Comparison of ENCODE assay signal across 14 cellular contexts in genomic region chr20:36852187-36852586, GRCh38. TPM values are rescaled to one million over a fixed set of nuclear protein-coding genes. Genes with fewer than 3 reads are reported as not detected.
DNase-seq lines count a peak whose midpoint lies in the region; ATAC-seq and TF ChIP-seq lines count a peak whose summit lies in the region.
"Had no signal": no experiment of that assay in that cellular context is flagged by ENCODE, and none has a peak within 500 bp of the region (broad histone marks: within the 10 kb centered on the region; RNA-seq: fewer than 3 reads in every experiment).

No MANE protein-coding gene starts in this region.

- no peak overlapping the region for H2AFZ ChIP-seq in fibroblast of lung (ENCODE audit: low read length)
- H2AFZ ChIP-seq in parathyroid adenoma, result no peak overlapping the region

- H3K4me2 ChIP-seq in fibroblast of lung (ENCODE audit: extremely low read depth, insufficient read depth, low read length), result peak overlapping the region; percentile 54
- no peak overlapping the region for H3K4me2 ChIP-seq in parathyroid adenoma (ENCODE audit: low read length)

- no peaks in the 10 kb centered on the region for H3K9me3 ChIP-seq in MG63
- peaks cover 1% of the 10 kb centered on the region for H3K9me3 ChIP-seq in fibroblast of lung (ENCODE audit: control insufficient read depth, insufficient read depth, low read depth, low read length)
- no peaks in the 10 kb centered on the region for H3K9me3 ChIP-seq in parathyroid adenoma (ENCODE audit: control insufficient read depth, low read length)

- no peak for ATAC-seq in effector memory CD8-positive, alpha-beta T cell (replicated peaks)
- ATAC-seq in HG03571 (IDR thresholded peaks at IDR 0.05; ENCODE audit: unreplicated experiment), result no peak
- ATAC-seq: activated T-cell treated with anti-CD3 and anti-CD28 coated beads, Interleukin-2, amount 50 U/mL, for 72 hours had no signal

- peak; percentile 80 for DNase-seq in Ammon's horn (ENCODE audit: low spot score)
- peak; percentile 75 for DNase-seq in MG63
- DNase-seq in fibroblast of lung (ENCODE audit: low read depth in 2 of 2), result no peak
- DNase-seq in activated CD4-positive, alpha-beta T cell treated with anti-CD3 and anti-CD28 coated beads, Interleukin-2, amount 50 U/mL, for 4 hours, result no peak
- DNase-seq in activated T-helper 2 cell treated with anti-CD3 and anti-CD28 coated beads, Interferon-gamma antibody, Interleukin-2, Interleukin-4, amounts not matched to agents 10 μg/mL and 5 μg/mL and 100 μg/mL, durations not matched to agents 14 hours and 24 hours and 36 hours (ENCODE audit: low spot score), result no peak
- DNase-seq in effector memory CD8-positive, alpha-beta T cell, result no peak
- DNase-seq: ACHN; activated T-cell treated with anti-CD3 and anti-CD28 coated beads, Interleukin-2, amount 50 U/mL, for 72 hours; NCI-H2029 had no signal

- no peak overlapping the region for H3K4me3 ChIP-seq in MG63
- no peak overlapping the region for H3K4me3 ChIP-seq in fibroblast of lung (replicated peaks in 1 of 4; ENCODE audit: control extremely low read depth in 1 of 4, insufficient read depth in 1 of 4, low read depth in 3 of 4, low read length in 4 of 4)
- H3K4me3 ChIP-seq in parathyroid adenoma (ENCODE audit: low read depth, low read length), result no peak overlapping the region

- peaks cover 84% of the 10 kb centered on the region for H3K79me2 ChIP-seq in fibroblast of lung (ENCODE audit: control insufficient read depth, insufficient read depth, low read length)
- H3K79me2 ChIP-seq in parathyroid adenoma, result peaks cover 62% of the 10 kb centered on the region

- peaks cover 13% of the 10 kb centered on the region for H3K4me1 Mint-ChIP-seq in activated T-helper 2 cell treated with anti-CD3 and anti-CD28 coated beads, Interferon-gamma antibody, Interleukin-2, Interleukin-4, amounts not matched to agents 10 μg/mL and 5 μg/mL and 100 μg/mL, durations not matched to agents 14 hours and 24 hours and 36 hours (ENCODE audit: low read depth)
- peaks cover 4 to 6% of the 10 kb centered on the region in 2 donors for H3K4me1 Mint-ChIP-seq in effector memory CD8-positive, alpha-beta T cell (ENCODE audit: low read depth in 2 of 2)

- H3K9me3 Mint-ChIP-seq in activated T-helper 2 cell treated with anti-CD3 and anti-CD28 coated beads, Interferon-gamma antibody, Interleukin-2, Interleukin-4, amounts not matched to agents 10 μg/mL and 5 μg/mL and 100 μg/mL, durations not matched to agents 14 hours and 24 hours and 36 hours, result peaks cover 4% of the 10 kb centered on the region
- no peaks in the 10 kb centered on the region for H3K9me3 Mint-ChIP-seq in effector memory CD8-positive, alpha-beta T cell
- H3K9me3 Mint-ChIP-seq: T-helper 1 cell treated with Interleukin-12 subunit alpha and Interleukin-12 subunit beta and Interleukin-4 antibody, amounts not matched to agents 30 μg/mL and 1 μg/mL, for 36 hours had no signal

- H3K36me3 ChIP-seq in MG63 (peaks cover 62% of the 10 kb centered on the region), fibroblast of lung (ENCODE audit: control insufficient read depth, insufficient read depth, low read length) (peaks cover 13% of the 10 kb centered on the region), parathyroid adenoma (ENCODE audit: control insufficient read depth, insufficient read depth, low read length) (no peaks in the 10 kb centered on the region)

- H3K27me3 ChIP-seq in MG63 (no peaks in the 10 kb centered on the region), fibroblast of lung (ENCODE audit: control insufficient read depth, insufficient read depth, low read length) (no peaks in the 10 kb centered on the region), parathyroid adenoma (ENCODE audit: control insufficient read depth, insufficient read depth, low read length) (no peaks in the 10 kb centered on the region)

- H3K36me3 Mint-ChIP-seq in activated T-helper 2 cell treated with anti-CD3 and anti-CD28 coated beads, Interferon-gamma antibody, Interleukin-2, Interleukin-4, amounts not matched to agents 10 μg/mL and 5 μg/mL and 100 μg/mL, durations not matched to agents 14 hours and 24 hours and 36 hours (ENCODE audit: low read depth), result no peaks in the 10 kb centered on the region
- no peaks in the 10 kb centered on the region for H3K36me3 Mint-ChIP-seq in effector memory CD8-positive, alpha-beta T cell (ENCODE audit: insufficient read depth)

- peaks cover 72% of the 10 kb centered on the region for H3K4me1 ChIP-seq in fibroblast of lung (ENCODE audit: control insufficient read depth, extremely low read depth, insufficient read depth, low read length)
- no peaks in the 10 kb centered on the region for H3K4me1 ChIP-seq in parathyroid adenoma

- intact Hi-C loops in activated T-helper 2 cell treated with anti-CD3 and anti-CD28 coated beads, Interferon-gamma antibody, Interleukin-2, Interleukin-4, amounts not matched to agents 10 μg/mL and 5 μg/mL and 100 μg/mL, durations not matched to agents 14 hours and 24 hours and 36 hours (cut with micrococcal nuclease), result no loop called here

- TF ChIP-seq CTCF in fibroblast of lung (conservative IDR thresholded peaks at IDR 0.05 in 1 of 2, IDR thresholded peaks at IDR 0.05 in 1 of 2; ENCODE audit: low read depth in 1 of 2, low read length in 2 of 2) (no peak), parathyroid adenoma (IDR thresholded peaks at IDR 0.05) (no peak)

- H3K27ac ChIP-seq in fibroblast of lung (ENCODE audit: insufficient read depth, low read length) (peak overlapping the region; percentile 82), parathyroid adenoma (peak overlapping the region; percentile 42)
- H3K27ac ChIP-seq: HL-60 had no signal

- no peaks in the 10 kb centered on the region for H3K27me3 Mint-ChIP-seq in activated T-helper 2 cell treated with anti-CD3 and anti-CD28 coated beads, Interferon-gamma antibody, Interleukin-2, Interleukin-4, amounts not matched to agents 10 μg/mL and 5 μg/mL and 100 μg/mL, durations not matched to agents 14 hours and 24 hours and 36 hours (ENCODE audit: low read depth)
- H3K27me3 Mint-ChIP-seq in effector memory CD8-positive, alpha-beta T cell, result no peaks in the 10 kb centered on the region

- no peak overlapping the region for H3K4me3 Mint-ChIP-seq in activated T-helper 2 cell treated with anti-CD3 and anti-CD28 coated beads, Interferon-gamma antibody, Interleukin-2, Interleukin-4, amounts not matched to agents 10 μg/mL and 5 μg/mL and 100 μg/mL, durations not matched to agents 14 hours and 24 hours and 36 hours (ENCODE audit: low read depth)
- no peak overlapping the region for H3K4me3 Mint-ChIP-seq in effector memory CD8-positive, alpha-beta T cell
- H3K4me3 Mint-ChIP-seq: activated T-cell treated with anti-CD3 and anti-CD28 coated beads, Interleukin-2, amount 50 U/mL, for 72 hours; T-helper 1 cell treated with Interleukin-12 subunit alpha and Interleukin-12 subunit beta and Interleukin-4 antibody, amounts not matched to agents 30 μg/mL and 1 μg/mL, for 36 hours had no signal

- H3K9ac ChIP-seq in fibroblast of lung (ENCODE audit: insufficient read depth, low read length) (peak overlapping the region; percentile 51), parathyroid adenoma (no peak overlapping the region)

- no peak overlapping the region for H3K27ac Mint-ChIP-seq in activated T-helper 2 cell treated with anti-CD3 and anti-CD28 coated beads, Interferon-gamma antibody, Interleukin-2, Interleukin-4, amounts not matched to agents 10 μg/mL and 5 μg/mL and 100 μg/mL, durations not matched to agents 14 hours and 24 hours and 36 hours
- no peak overlapping the region for H3K27ac Mint-ChIP-seq in effector memory CD8-positive, alpha-beta T cell
- H3K27ac Mint-ChIP-seq: activated T-cell treated with anti-CD3 and anti-CD28 coated beads, Interleukin-2, amount 50 U/mL, for 72 hours; T-helper 1 cell treated with Interleukin-12 subunit alpha and Interleukin-12 subunit beta and Interleukin-4 antibody, amounts not matched to agents 30 μg/mL and 1 μg/mL, for 36 hours had no signal

- H4K20me1 ChIP-seq in fibroblast of lung (ENCODE audit: control insufficient read depth, extremely low read depth, insufficient read depth, low read length), result no peaks in the 10 kb centered on the region

RNA-seq across cellular contexts. Expression of gene TLDC2, which starts 23.8 kb away (rescaled TPM):
- not detected in 2 replicates for total RNA-seq in MG63 (2014; rRNA removed; shearing (Covaris generic); ENCODE audit: low replicate concordance)
- under 0.01 TPM in 1 of 2 replicates, not detected in the other for total RNA-seq in fibroblast of lung
- 0.09 TPM in 2 replicates for polyA plus RNA-seq in fibroblast of lung
- polyA plus RNA-seq in fibroblast of lung (2012), result 0.06 TPM in 1 of 2 replicates, not detected in the other
- not detected in 2 replicates for polyA minus RNA-seq in fibroblast of lung (ENCODE audit: low replicate concordance)
- total RNA-seq in activated T-helper 2 cell treated with anti-CD3 and anti-CD28 coated beads, Interferon-gamma antibody, Interleukin-2, Interleukin-4, amounts not matched to agents 10 μg/mL and 5 μg/mL and 100 μg/mL, durations not matched to agents 14 hours and 24 hours and 36 hours, result not detected in 2 replicates
- total RNA-seq: activated T-cell treated with anti-CD3 and anti-CD28 coated beads, Interleukin-2, amount 50 U/mL, for 72 hours; endothelial cell of umbilical vein had no signal
- polyA plus RNA-seq: endothelial cell of umbilical vein had no signal

Comparison
In these comparisons a context has a peak if more than half of its experiments do, and no peak if none do; other contexts are left out.
1. DNase-seq: peak in Ammon's horn (single experiment) and MG63 (single experiment); none in fibroblast of lung (0 of 2), activated CD4-positive, alpha-beta T cell treated with anti-CD3 and anti-CD28 coated beads, Interleukin-2, amount 50 U/mL, for 4 hours (0 of 2), activated T-helper 2 cell treated with anti-CD3 and anti-CD28 coated beads, Interferon-gamma antibody, Interleukin-2, Interleukin-4, amounts not matched to agents 10 μg/mL and 5 μg/mL and 100 μg/mL, durations not matched to agents 14 hours and 24 hours and 36 hours (single experiment) and effector memory CD8-positive, alpha-beta T cell (0 of 3).